In genomic region chr5:40675396-40676133, GRCh38 we compare ENCODE assay signal across 2 cellular contexts.
TF ChIP-seq lines count a peak whose summit lies in the region.

No MANE protein-coding gene starts in this region.

TF ChIP-seq in IMR-90, 13 proteins besides CTCF, POLR2A, EP300 and RAD21:
- TF ChIP-seq, protein P1, sequence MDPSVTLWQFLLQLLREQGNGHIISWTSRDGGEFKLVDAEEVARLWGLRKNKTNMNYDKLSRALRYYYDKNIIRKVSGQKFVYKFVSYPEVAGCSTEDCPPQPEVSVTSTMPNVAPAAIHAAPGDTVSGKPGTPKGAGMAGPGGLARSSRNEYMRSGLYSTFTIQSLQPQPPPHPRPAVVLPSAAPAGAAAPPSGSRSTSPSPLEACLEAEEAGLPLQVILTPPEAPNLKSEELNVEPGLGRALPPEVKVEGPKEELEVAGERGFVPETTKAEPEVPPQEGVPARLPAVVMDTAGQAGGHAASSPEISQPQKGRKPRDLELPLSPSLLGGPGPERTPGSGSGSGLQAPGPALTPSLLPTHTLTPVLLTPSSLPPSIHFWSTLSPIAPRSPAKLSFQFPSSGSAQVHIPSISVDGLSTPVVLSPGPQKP (IDR thresholded peaks at IDR 0.05; ENCODE audit: borderline replicate concordance, low read depth, low read length), result no peak
- TF ChIP-seq CEBPB (IDR thresholded peaks at IDR 0.05; ENCODE audit: low read depth, low read length) (no peak), USF2 (IDR thresholded peaks at IDR 0.05; ENCODE audit: low read depth, low read length) (no peak), MAFK (IDR thresholded peaks at IDR 0.05; ENCODE audit: low read depth, low read length) (no peak), NFE2L2 (IDR thresholded peaks at IDR 0.05; ENCODE audit: low read depth, low read length) (no peak), MXI1 (IDR thresholded peaks at IDR 0.05; ENCODE audit: borderline replicate concordance, low read depth, low read length) (no peak), MAZ (IDR thresholded peaks at IDR 0.05; ENCODE audit: borderline replicate concordance, low read depth, low read length) (no peak), BHLHE40 (IDR thresholded peaks at IDR 0.05; ENCODE audit: low read depth, low read length) (no peak), CHD1 (IDR thresholded peaks at IDR 0.05; ENCODE audit: low read depth, low read length) (no peak), RCOR1 (IDR thresholded peaks at IDR 0.05; ENCODE audit: insufficient replicate concordance, low read length) (no peak), FOS (IDR thresholded peaks at IDR 0.05; ENCODE audit: low read depth, low read length) (no peak)

TF ChIP-seq in neural cell, 6 proteins besides CTCF, POLR2A, EP300 and RAD21 (continued from another document):
- TF ChIP-seq, protein P2, sequence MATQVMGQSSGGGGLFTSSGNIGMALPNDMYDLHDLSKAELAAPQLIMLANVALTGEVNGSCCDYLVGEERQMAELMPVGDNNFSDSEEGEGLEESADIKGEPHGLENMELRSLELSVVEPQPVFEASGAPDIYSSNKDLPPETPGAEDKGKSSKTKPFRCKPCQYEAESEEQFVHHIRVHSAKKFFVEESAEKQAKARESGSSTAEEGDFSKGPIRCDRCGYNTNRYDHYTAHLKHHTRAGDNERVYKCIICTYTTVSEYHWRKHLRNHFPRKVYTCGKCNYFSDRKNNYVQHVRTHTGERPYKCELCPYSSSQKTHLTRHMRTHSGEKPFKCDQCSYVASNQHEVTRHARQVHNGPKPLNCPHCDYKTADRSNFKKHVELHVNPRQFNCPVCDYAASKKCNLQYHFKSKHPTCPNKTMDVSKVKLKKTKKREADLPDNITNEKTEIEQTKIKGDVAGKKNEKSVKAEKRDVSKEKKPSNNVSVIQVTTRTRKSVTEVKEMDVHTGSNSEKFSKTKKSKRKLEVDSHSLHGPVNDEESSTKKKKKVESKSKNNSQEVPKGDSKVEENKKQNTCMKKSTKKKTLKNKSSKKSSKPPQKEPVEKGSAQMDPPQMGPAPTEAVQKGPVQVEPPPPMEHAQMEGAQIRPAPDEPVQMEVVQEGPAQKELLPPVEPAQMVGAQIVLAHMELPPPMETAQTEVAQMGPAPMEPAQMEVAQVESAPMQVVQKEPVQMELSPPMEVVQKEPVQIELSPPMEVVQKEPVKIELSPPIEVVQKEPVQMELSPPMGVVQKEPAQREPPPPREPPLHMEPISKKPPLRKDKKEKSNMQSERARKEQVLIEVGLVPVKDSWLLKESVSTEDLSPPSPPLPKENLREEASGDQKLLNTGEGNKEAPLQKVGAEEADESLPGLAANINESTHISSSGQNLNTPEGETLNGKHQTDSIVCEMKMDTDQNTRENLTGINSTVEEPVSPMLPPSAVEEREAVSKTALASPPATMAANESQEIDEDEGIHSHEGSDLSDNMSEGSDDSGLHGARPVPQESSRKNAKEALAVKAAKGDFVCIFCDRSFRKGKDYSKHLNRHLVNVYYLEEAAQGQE (IDR thresholded peaks at IDR 0.05; ENCODE audit: borderline replicate concordance), result no peak
- no peak for TF ChIP-seq SMC3 (conservative IDR thresholded peaks at IDR 0.05; ENCODE audit: poor library complexity)
TF ChIP-seq in neural cell: peak in this region for 0.
